ENCODE assay signal across 21 cellular contexts in the genomic region with DNA sequence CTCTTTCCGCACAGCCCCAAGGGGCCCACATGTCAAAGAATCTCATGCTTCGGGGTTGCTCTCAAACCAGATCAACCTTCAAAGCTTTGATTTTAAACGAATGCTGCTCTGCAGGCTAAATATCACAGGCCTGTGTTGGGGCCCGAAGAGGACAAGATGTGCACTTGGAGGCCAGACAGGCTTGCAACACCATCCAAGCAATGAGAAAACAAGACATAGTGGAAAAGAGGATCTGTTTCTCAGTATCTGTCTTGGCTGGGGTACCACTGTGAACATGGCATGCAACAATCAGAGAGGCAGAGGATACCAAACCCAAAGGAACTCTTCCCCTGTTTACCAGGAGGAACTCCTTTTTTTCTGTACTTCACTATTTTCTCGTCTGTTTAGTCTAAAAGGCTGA.
"Had no signal": no experiment of that assay in that cellular context is flagged by ENCODE, and none has a peak within 500 bp of the region (broad histone marks: within the 10 kb centered on the region; RNA-seq: fewer than 3 reads in every experiment).

No MANE protein-coding gene starts in this region.

- H3K36me3 ChIP-seq: cardiac muscle cell, lower lobe of right lung, neural progenitor cell, thoracic aorta, upper lobe of left lung had no signal

- H2AFZ ChIP-seq: neural progenitor cell had no signal

- H3K9me3 ChIP-seq: body of pancreas, lower lobe of right lung, thoracic aorta, upper lobe of left lung had no signal

- ATAC-seq: activated CD4-positive, alpha-beta T cell treated with anti-CD3 and anti-CD28 coated beads for 36 hours; activated T-cell treated with anti-CD3 and anti-CD28 coated beads, Interleukin-2, amount 50 U/mL, for 72 hours; body of pancreas; left cardiac atrium; lower lobe of right lung; naive thymus-derived CD4-positive, alpha-beta T cell had no signal

- H3K4me2 ChIP-seq: neural progenitor cell had no signal

- DNase-seq: activated B cell treated with CpG ODN at 0.5 μM for 24 hours; activated CD4-positive, alpha-beta memory T cell treated with anti-CD3 and anti-CD28 coated beads for 36 hours; activated CD4-positive, alpha-beta T cell treated with anti-CD3 and anti-CD28 coated beads for 36 hours; activated effector memory CD4-positive, alpha-beta T cell treated with Interleukin-2 at 50 U/mL for 16 hours; activated naive CD4-positive, alpha-beta T cell treated with anti-CD3 and anti-CD28 coated beads for 36 hours; activated naive CD8-positive, alpha-beta T cell treated with anti-CD3 and anti-CD28 coated beads, Interleukin-2, amount 10 ng/mL, durations not matched to agents 7 days and 5 days; activated T-cell treated with anti-CD3 and anti-CD28 coated beads, Interleukin-2, amount 50 U/mL, for 72 hours; body of pancreas; effector CD4-positive, alpha-beta T cell; erythroblast; islet precursor cell; left cardiac atrium; lower lobe of right lung; naive thymus-derived CD4-positive, alpha-beta T cell; posterior cingulate gyrus; stimulated activated CD4-positive, alpha-beta T cell treated with anti-CD3 and anti-CD28 coated beads, Interleukin-4, amount 100 ng/mL, for 1 hour; stimulated activated naive CD4-positive, alpha-beta T cell; upper lobe of left lung had no signal

- H3K27me3 ChIP-seq: body of pancreas, cardiac muscle cell, neural progenitor cell, upper lobe of left lung had no signal

- H3K4me3 ChIP-seq: body of pancreas, cardiac muscle cell, lower lobe of right lung, neural progenitor cell, thoracic aorta, upper lobe of left lung had no signal

- H3K9ac ChIP-seq: neural progenitor cell had no signal

- H3K27ac ChIP-seq: body of pancreas, cardiac muscle cell, lower lobe of right lung, neural progenitor cell, thoracic aorta, upper lobe of left lung had no signal
